Comparison of ENCODE assay signal across 12 cellular contexts in the genomic region with DNA sequence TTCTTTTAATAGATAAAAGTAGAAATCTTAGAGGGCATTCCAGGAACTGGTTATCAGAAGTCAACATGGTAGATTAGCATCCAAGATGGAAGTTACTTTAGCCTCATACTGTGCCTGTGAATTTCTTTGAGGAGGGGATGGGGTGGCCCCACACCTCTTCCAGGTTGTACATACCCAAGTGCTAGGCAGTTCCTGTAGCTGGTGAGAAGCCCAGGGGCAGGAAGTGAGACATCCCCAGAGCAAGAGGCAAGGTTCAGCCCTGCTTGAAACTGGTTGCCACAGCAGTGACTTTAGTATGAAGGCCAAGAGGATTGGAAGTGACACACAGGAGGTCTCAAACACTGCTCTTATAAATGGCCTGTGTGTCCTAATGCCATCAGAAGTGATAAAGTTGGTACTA. TPM values are rescaled to one million over a fixed set of nuclear protein-coding genes. Genes with fewer than 3 reads are reported as not detected.
DNase-seq lines count a peak whose midpoint lies in the region; ATAC-seq and TF ChIP-seq lines count a peak whose summit lies in the region.
"Had no signal": no experiment of that assay in that cellular context is flagged by ENCODE, and none has a peak within 500 bp of the region (broad histone marks: within the 10 kb centered on the region; RNA-seq: fewer than 3 reads in every experiment).

No MANE protein-coding gene starts in this region.

- no peaks in the 10 kb centered on the region for H3K79me2 ChIP-seq in trophoblast cell (ENCODE audit: control insufficient read depth, insufficient read depth, low read length, poor library complexity)

- H3K36me3 Mint-ChIP-seq in IgD-negative memory B cell, result no peaks in the 10 kb centered on the region
- H3K36me3 Mint-ChIP-seq in central memory CD8-positive, alpha-beta T cell (ENCODE audit: insufficient read depth), result peaks cover 52% of the 10 kb centered on the region

- no peaks in the 10 kb centered on the region for H3K27me3 ChIP-seq in trophoblast cell (ENCODE audit: insufficient read depth, low read length)
- H3K27me3 ChIP-seq: right atrium auricular region, SJCRH30 had no signal

- H2AFZ ChIP-seq in trophoblast cell (ENCODE audit: insufficient read depth, low read length, poor library complexity), result no peak overlapping the region

- TF ChIP-seq CTCF in RWPE1 (conservative IDR thresholded peaks at IDR 0.05; ENCODE audit: low read depth), result no peak

- no peak overlapping the region for H2BK5ac ChIP-seq in trophoblast cell (ENCODE audit: low read depth, low read length, poor library complexity)

- H3K4me1 Mint-ChIP-seq in IgD-negative memory B cell, result peaks cover 0 to 2% (median 2%) of the 10 kb centered on the region in 3 donors
- H3K4me1 Mint-ChIP-seq in central memory CD8-positive, alpha-beta T cell, result peaks cover 45% of the 10 kb centered on the region

- H3K9ac ChIP-seq in trophoblast cell (ENCODE audit: low read length), result no peak overlapping the region

- H3K27ac Mint-ChIP-seq in IgD-negative memory B cell, result peak overlapping the region in 2 of 3 donors; percentile 43 to 71
- peak overlapping the region; percentile 32 for H3K27ac Mint-ChIP-seq in central memory CD8-positive, alpha-beta T cell (ENCODE audit: low read depth)
- H3K27ac Mint-ChIP-seq: dendritic cell treated with granulocyte-macrophage colony-stimulating factor and Interleukin-4, amounts not matched to agents 40 ng/mL and 50 ng/mL, for 4 days had no signal

- H3K4me3 Mint-ChIP-seq in IgD-negative memory B cell, result no peak overlapping the region
- no peak overlapping the region for H3K4me3 Mint-ChIP-seq in central memory CD8-positive, alpha-beta T cell
- H3K4me3 Mint-ChIP-seq: dendritic cell treated with granulocyte-macrophage colony-stimulating factor and Interleukin-4, amounts not matched to agents 40 ng/mL and 50 ng/mL, for 4 days had no signal

- peaks cover 2 to 26% of the 10 kb centered on the region in 2 experiments for H3K36me3 ChIP-seq in trophoblast cell (ENCODE audit: control insufficient read depth in 1 of 2, insufficient read depth in 2 of 2, low read length in 2 of 2)

- POLR2A ChIA-PET in RWPE1 (lab: Yijun Ruan, JAX; ENCODE audit: low non-redundant PET), result no interaction called here

- no peak overlapping the region for H4K91ac ChIP-seq in trophoblast cell (ENCODE audit: low read depth, low read length)

- H3K23ac ChIP-seq in trophoblast cell (ENCODE audit: low read length), result no peak overlapping the region

- no peak overlapping the region for H3K14ac ChIP-seq in trophoblast cell (ENCODE audit: low read length)

- ATAC-seq in central memory CD8-positive, alpha-beta T cell (replicated peaks; ENCODE audit: extremely low read depth, poor library complexity, severe bottlenecking), result peak; percentile 73
- ATAC-seq: lower lobe of right lung had no signal

- no peak overlapping the region for H3K4me3 ChIP-seq in trophoblast cell (ENCODE audit: low read depth, low read length)
- H3K4me3 ChIP-seq: lower lobe of right lung, right atrium auricular region, SJCRH30 had no signal

- H4K8ac ChIP-seq in trophoblast cell (ENCODE audit: low read depth, low read length), result no peak overlapping the region

- H3K4me2 ChIP-seq in trophoblast cell (ENCODE audit: low read length), result no peak overlapping the region

- H3K4me1 ChIP-seq in trophoblast cell (ENCODE audit: control insufficient read depth in 1 of 2, insufficient read depth in 2 of 2, low read length in 2 of 2), result no peaks in the 10 kb centered on the region
- H3K4me1 ChIP-seq: lower lobe of right lung, right atrium auricular region, SJCRH30 had no signal

- H3K79me1 ChIP-seq in trophoblast cell (ENCODE audit: low read length), result no peaks in the 10 kb centered on the region

- no peak overlapping the region for H3K27ac ChIP-seq in RWPE1
- no peak overlapping the region for H3K27ac ChIP-seq in trophoblast cell (ENCODE audit: low read depth, low read length)
- H3K27ac ChIP-seq: lower lobe of right lung, right atrium auricular region, SJCRH30 had no signal

- H3K27me3 Mint-ChIP-seq in IgD-negative memory B cell, result no peaks in the 10 kb centered on the region
- no peaks in the 10 kb centered on the region for H3K27me3 Mint-ChIP-seq in central memory CD8-positive, alpha-beta T cell
- H3K27me3 Mint-ChIP-seq: dendritic cell treated with granulocyte-macrophage colony-stimulating factor and Interleukin-4, amounts not matched to agents 40 ng/mL and 50 ng/mL, for 4 days had no signal

- H4K12ac ChIP-seq in trophoblast cell (ENCODE audit: low read depth, low read length), result no peak overlapping the region

- H2AK5ac ChIP-seq in trophoblast cell (ENCODE audit: low read length), result no peak overlapping the region

- H3K9me3 ChIP-seq in trophoblast cell (ENCODE audit: insufficient read depth, low read depth, low read length), result no peaks in the 10 kb centered on the region
- H3K9me3 ChIP-seq: lower lobe of right lung, right atrium auricular region, SJCRH30 had no signal

- no peaks in the 10 kb centered on the region for H3K9me3 Mint-ChIP-seq in IgD-negative memory B cell
- no peaks in the 10 kb centered on the region for H3K9me3 Mint-ChIP-seq in central memory CD8-positive, alpha-beta T cell
- H3K9me3 Mint-ChIP-seq: dendritic cell treated with granulocyte-macrophage colony-stimulating factor and Interleukin-4, amounts not matched to agents 40 ng/mL and 50 ng/mL, for 4 days had no signal

- CTCF ChIA-PET in RWPE1 (lab: Yijun Ruan, JAX), result interaction anchor here (0.6 kb wide), 1 partner anchor 191 kb away, joined by 4 read pairs; no protein-coding TSS in a partner anchor

- H3K4ac ChIP-seq in trophoblast cell (ENCODE audit: low read depth, low read length), result no peak overlapping the region

- H2BK12ac ChIP-seq in trophoblast cell (ENCODE audit: low read length), result no peak overlapping the region

- no peak overlapping the region for H3K18ac ChIP-seq in trophoblast cell (ENCODE audit: low read length)

- no peak overlapping the region for H2BK120ac ChIP-seq in trophoblast cell (ENCODE audit: insufficient read depth, low read length, poor library complexity)

- peak; percentile 41 to 48 for DNase-seq in activated CD4-positive, alpha-beta T cell treated with anti-CD3 and anti-CD28 coated beads for 4 hours
- no peak for DNase-seq in central memory CD8-positive, alpha-beta T cell (ENCODE audit: low spot score in 2 of 2)
- peak; percentile 4 for DNase-seq in stimulated activated CD8-positive, alpha-beta memory T cell treated with anti-CD3 and anti-CD28 coated beads, Interleukin-4, amount 100 ng/mL, for 24 hours (ENCODE audit: low read depth)
- DNase-seq in RWPE1 (ENCODE audit: low spot score) (no peak), trophoblast cell (no peak), inferior parietal cortex (ENCODE audit: extremely low spot score) (no peak)
- DNase-seq: lower lobe of right lung, NCI-H2227 treated with DMSO at 0.1 percent for 48 hours, SJCRH30 had no signal

RNA-seq across cellular contexts. Expression of gene GTPBP8, which starts 11.9 kb away (rescaled TPM):
- 18.8 TPM for polyA plus RNA-seq in IgD-negative memory B cell
- polyA plus RNA-seq in trophoblast cell (2013), result 23.6 and 25.0 TPM in 2 replicates

RNA-seq across cellular contexts. Expression of gene CD200R1, which starts 27.8 kb away (rescaled TPM):
- 8.5 TPM for polyA plus RNA-seq in IgD-negative memory B cell
- 0.42 and 0.43 TPM in 2 replicates for polyA plus RNA-seq in trophoblast cell (2013)

Comparison
In these comparisons a context has a peak if more than half of its experiments do, and no peak if none do; other contexts are left out.
1. DNase-seq: peak in activated CD4-positive, alpha-beta T cell treated with anti-CD3 and anti-CD28 coated beads for 4 hours (2 of 2) and stimulated activated CD8-positive, alpha-beta memory T cell treated with anti-CD3 and anti-CD28 coated beads, Interleukin-4, amount 100 ng/mL, for 24 hours (single experiment); none in central memory CD8-positive, alpha-beta T cell (0 of 2), RWPE1 (single experiment), trophoblast cell (0 of 2) and inferior parietal cortex (single experiment).